In the genomic region with DNA sequence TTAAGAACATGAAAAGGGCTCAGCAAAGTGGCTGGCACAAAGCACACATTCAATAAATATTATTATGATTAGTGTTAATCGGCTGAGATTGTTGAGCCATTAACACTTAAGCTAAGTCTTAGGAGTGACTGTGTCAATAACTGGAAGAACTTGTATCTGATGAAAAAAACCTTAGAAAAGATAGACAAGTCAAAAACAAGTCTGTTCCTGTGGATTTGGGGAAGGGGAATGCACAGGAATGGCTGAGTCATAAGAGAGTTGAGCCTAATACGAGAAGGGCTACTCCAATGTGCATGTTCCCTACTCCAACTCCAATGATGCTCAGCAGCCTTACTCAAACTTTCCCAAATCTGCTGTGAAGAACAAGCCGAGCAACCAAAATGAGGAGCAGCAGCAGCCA, we compare ENCODE assay signal across 22 cellular contexts.
"Had no signal": no experiment of that assay in that cellular context is flagged by ENCODE, and none has a peak within 500 bp of the region (broad histone marks: within the 10 kb centered on the region; RNA-seq: fewer than 3 reads in every experiment).

No MANE protein-coding gene starts in this region.

- H3K27ac Mint-ChIP-seq: dendritic cell treated with granulocyte-macrophage colony-stimulating factor and Interleukin-4, amounts not matched to agents 40 ng/mL and 50 ng/mL, for 4 days; effector memory CD8-positive, alpha-beta T cell; natural killer cell treated with Interleukin-12 subunit alpha and Interleukin-12 subunit beta and Interleukin-15 and Interleukin-18, amount 100 ng/mL, for 72 hours; neural progenitor cell; stimulated activated memory B cell treated with anti-CD40 and anti-IgM and Interleukin-4, amounts not matched to agents 10 μg/mL and 1 μg/mL and 100 μg/mL, for 72 hours; stimulated activated naive CD8-positive, alpha-beta T cell treated with anti-CD3 and anti-CD28 coated beads, Interleukin-15, Interleukin-2, amounts not matched to agents 100 ng/mL and 50 ng/mL, for 24 hours had no signal

- H3K9ac ChIP-seq: neural progenitor cell, parathyroid adenoma had no signal

- H3K27me3 ChIP-seq: neural progenitor cell, right lobe of liver, tibial artery, upper lobe of right lung, vagina had no signal

- H3K4me1 ChIP-seq: prostate gland had no signal

- ATAC-seq: effector memory CD8-positive, alpha-beta T cell; natural killer cell treated with Interleukin-12 subunit alpha and Interleukin-12 subunit beta and Interleukin-15 and Interleukin-18, amount 100 ng/mL, for 72 hours; right lobe of liver; stimulated activated memory B cell treated with anti-CD40 and anti-IgM and Interleukin-4, amounts not matched to agents 10 μg/mL and 1 μg/mL and 100 μg/mL, for 72 hours; upper lobe of right lung had no signal

- H3K36me3 ChIP-seq: neural progenitor cell, prostate gland, right lobe of liver, tibial artery, upper lobe of right lung, vagina had no signal

- H3K9me3 ChIP-seq: prostate gland, right lobe of liver, tibial artery, upper lobe of right lung, vagina had no signal

- DNase-seq: effector memory CD8-positive, alpha-beta T cell; erythroblast; foreskin melanocyte; head of caudate nucleus; hippocampal formation; kidney glomerular epithelial cell; midbrain; nucleus accumbens; retina; right lobe of liver; stimulated activated CD4-positive, alpha-beta T cell treated with anti-CD3 and anti-CD28 coated beads, Interleukin-1b, Interleukin-23, amount 100 ng/mL, for 48 hours; stimulated activated CD4-positive, alpha-beta T cell treated with anti-CD3 and anti-CD28 coated beads, Interleukin-4, amount 100 ng/mL, for 24 hours; tibial artery; upper lobe of right lung had no signal

- H3K4me2 ChIP-seq: neural progenitor cell had no signal

- H3K4me3 ChIP-seq: neural progenitor cell, prostate gland, right lobe of liver, tibial artery, upper lobe of right lung, vagina had no signal

- H3K27ac ChIP-seq: neural progenitor cell, parathyroid adenoma, prostate gland, right lobe of liver, tibial artery, upper lobe of right lung, vagina had no signal

- H3K4me3 Mint-ChIP-seq: dendritic cell treated with granulocyte-macrophage colony-stimulating factor and Interleukin-4, amounts not matched to agents 40 ng/mL and 50 ng/mL, for 4 days; effector memory CD8-positive, alpha-beta T cell; natural killer cell treated with Interleukin-12 subunit alpha and Interleukin-12 subunit beta and Interleukin-15 and Interleukin-18, amount 100 ng/mL, for 72 hours; neural progenitor cell; stimulated activated memory B cell treated with anti-CD40 and anti-IgM and Interleukin-4, amounts not matched to agents 10 μg/mL and 1 μg/mL and 100 μg/mL, for 72 hours; stimulated activated naive CD8-positive, alpha-beta T cell treated with anti-CD3 and anti-CD28 coated beads, Interleukin-15, Interleukin-2, amounts not matched to agents 100 ng/mL and 50 ng/mL, for 24 hours had no signal

- H3K27me3 Mint-ChIP-seq: dendritic cell treated with granulocyte-macrophage colony-stimulating factor and Interleukin-4, amounts not matched to agents 40 ng/mL and 50 ng/mL, for 4 days; effector memory CD8-positive, alpha-beta T cell; natural killer cell treated with Interleukin-12 subunit alpha and Interleukin-12 subunit beta and Interleukin-15 and Interleukin-18, amount 100 ng/mL, for 72 hours; stimulated activated memory B cell treated with anti-CD40 and anti-IgM and Interleukin-4, amounts not matched to agents 10 μg/mL and 1 μg/mL and 100 μg/mL, for 72 hours; stimulated activated naive CD8-positive, alpha-beta T cell treated with anti-CD3 and anti-CD28 coated beads, Interleukin-15, Interleukin-2, amounts not matched to agents 100 ng/mL and 50 ng/mL, for 24 hours had no signal

- H3K36me3 Mint-ChIP-seq: natural killer cell treated with Interleukin-12 subunit alpha and Interleukin-12 subunit beta and Interleukin-15 and Interleukin-18, amount 100 ng/mL, for 72 hours; neural progenitor cell had no signal

- H3K9me3 Mint-ChIP-seq: dendritic cell treated with granulocyte-macrophage colony-stimulating factor and Interleukin-4, amounts not matched to agents 40 ng/mL and 50 ng/mL, for 4 days; effector memory CD8-positive, alpha-beta T cell; natural killer cell treated with Interleukin-12 subunit alpha and Interleukin-12 subunit beta and Interleukin-15 and Interleukin-18, amount 100 ng/mL, for 72 hours; neural progenitor cell; stimulated activated memory B cell treated with anti-CD40 and anti-IgM and Interleukin-4, amounts not matched to agents 10 μg/mL and 1 μg/mL and 100 μg/mL, for 72 hours; stimulated activated naive CD8-positive, alpha-beta T cell treated with anti-CD3 and anti-CD28 coated beads, Interleukin-15, Interleukin-2, amounts not matched to agents 100 ng/mL and 50 ng/mL, for 24 hours had no signal

- H2AFZ ChIP-seq: neural progenitor cell, parathyroid adenoma had no signal
